In the genomic region with DNA sequence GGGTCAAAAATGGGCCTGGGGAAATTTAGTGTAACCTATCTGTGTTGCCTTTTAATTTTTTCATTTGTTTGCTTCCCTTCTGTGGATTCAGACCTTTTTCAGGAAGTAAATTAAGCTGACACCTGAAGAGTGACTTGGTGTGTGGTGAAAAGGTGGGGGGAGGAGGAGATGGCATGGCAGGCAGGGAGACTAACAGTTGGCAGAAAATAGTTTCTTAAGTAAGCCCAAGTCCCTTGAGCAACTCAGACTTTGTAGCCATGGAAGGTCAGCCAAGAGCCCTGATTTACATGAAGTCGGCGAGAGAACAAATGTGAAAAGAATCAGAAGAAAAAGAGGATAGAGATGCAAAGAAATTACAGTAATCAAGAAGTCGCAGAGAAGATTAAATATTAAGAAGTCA, we compare ENCODE assay signal across 1 cellular context.
TF ChIP-seq lines count a peak whose summit lies in the region.

No MANE protein-coding gene starts in this region.

TF ChIP-seq in H1, 55 proteins besides CTCF, POLR2A, EP300 and RAD21 (continued from another document):
- TF ChIP-seq, protein P1, sequence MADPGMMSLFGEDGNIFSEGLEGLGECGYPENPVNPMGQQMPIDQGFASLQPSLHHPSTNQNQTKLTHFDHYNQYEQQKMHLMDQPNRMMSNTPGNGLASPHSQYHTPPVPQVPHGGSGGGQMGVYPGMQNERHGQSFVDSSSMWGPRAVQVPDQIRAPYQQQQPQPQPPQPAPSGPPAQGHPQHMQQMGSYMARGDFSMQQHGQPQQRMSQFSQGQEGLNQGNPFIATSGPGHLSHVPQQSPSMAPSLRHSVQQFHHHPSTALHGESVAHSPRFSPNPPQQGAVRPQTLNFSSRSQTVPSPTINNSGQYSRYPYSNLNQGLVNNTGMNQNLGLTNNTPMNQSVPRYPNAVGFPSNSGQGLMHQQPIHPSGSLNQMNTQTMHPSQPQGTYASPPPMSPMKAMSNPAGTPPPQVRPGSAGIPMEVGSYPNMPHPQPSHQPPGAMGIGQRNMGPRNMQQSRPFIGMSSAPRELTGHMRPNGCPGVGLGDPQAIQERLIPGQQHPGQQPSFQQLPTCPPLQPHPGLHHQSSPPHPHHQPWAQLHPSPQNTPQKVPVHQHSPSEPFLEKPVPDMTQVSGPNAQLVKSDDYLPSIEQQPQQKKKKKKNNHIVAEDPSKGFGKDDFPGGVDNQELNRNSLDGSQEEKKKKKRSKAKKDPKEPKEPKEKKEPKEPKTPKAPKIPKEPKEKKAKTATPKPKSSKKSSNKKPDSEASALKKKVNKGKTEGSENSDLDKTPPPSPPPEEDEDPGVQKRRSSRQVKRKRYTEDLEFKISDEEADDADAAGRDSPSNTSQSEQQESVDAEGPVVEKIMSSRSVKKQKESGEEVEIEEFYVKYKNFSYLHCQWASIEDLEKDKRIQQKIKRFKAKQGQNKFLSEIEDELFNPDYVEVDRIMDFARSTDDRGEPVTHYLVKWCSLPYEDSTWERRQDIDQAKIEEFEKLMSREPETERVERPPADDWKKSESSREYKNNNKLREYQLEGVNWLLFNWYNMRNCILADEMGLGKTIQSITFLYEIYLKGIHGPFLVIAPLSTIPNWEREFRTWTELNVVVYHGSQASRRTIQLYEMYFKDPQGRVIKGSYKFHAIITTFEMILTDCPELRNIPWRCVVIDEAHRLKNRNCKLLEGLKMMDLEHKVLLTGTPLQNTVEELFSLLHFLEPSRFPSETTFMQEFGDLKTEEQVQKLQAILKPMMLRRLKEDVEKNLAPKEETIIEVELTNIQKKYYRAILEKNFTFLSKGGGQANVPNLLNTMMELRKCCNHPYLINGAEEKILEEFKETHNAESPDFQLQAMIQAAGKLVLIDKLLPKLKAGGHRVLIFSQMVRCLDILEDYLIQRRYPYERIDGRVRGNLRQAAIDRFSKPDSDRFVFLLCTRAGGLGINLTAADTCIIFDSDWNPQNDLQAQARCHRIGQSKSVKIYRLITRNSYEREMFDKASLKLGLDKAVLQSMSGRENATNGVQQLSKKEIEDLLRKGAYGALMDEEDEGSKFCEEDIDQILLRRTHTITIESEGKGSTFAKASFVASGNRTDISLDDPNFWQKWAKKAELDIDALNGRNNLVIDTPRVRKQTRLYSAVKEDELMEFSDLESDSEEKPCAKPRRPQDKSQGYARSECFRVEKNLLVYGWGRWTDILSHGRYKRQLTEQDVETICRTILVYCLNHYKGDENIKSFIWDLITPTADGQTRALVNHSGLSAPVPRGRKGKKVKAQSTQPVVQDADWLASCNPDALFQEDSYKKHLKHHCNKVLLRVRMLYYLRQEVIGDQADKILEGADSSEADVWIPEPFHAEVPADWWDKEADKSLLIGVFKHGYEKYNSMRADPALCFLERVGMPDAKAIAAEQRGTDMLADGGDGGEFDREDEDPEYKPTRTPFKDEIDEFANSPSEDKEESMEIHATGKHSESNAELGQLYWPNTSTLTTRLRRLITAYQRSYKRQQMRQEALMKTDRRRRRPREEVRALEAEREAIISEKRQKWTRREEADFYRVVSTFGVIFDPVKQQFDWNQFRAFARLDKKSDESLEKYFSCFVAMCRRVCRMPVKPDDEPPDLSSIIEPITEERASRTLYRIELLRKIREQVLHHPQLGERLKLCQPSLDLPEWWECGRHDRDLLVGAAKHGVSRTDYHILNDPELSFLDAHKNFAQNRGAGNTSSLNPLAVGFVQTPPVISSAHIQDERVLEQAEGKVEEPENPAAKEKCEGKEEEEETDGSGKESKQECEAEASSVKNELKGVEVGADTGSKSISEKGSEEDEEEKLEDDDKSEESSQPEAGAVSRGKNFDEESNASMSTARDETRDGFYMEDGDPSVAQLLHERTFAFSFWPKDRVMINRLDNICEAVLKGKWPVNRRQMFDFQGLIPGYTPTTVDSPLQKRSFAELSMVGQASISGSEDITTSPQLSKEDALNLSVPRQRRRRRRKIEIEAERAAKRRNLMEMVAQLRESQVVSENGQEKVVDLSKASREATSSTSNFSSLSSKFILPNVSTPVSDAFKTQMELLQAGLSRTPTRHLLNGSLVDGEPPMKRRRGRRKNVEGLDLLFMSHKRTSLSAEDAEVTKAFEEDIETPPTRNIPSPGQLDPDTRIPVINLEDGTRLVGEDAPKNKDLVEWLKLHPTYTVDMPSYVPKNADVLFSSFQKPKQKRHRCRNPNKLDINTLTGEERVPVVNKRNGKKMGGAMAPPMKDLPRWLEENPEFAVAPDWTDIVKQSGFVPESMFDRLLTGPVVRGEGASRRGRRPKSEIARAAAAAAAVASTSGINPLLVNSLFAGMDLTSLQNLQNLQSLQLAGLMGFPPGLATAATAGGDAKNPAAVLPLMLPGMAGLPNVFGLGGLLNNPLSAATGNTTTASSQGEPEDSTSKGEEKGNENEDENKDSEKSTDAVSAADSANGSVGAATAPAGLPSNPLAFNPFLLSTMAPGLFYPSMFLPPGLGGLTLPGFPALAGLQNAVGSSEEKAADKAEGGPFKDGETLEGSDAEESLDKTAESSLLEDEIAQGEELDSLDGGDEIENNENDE (IDR thresholded peaks at IDR 0.05; ENCODE audit: insufficient replicate concordance, low read length): no peak
- TF ChIP-seq KDM1A (IDR thresholded peaks at IDR 0.05; ENCODE audit: borderline replicate concordance, low read length): no peak
- TF ChIP-seq YY1 (IDR thresholded peaks at IDR 0.05; ENCODE audit: low read depth, low read length): no peak
- no peak for TF ChIP-seq ZNF274 (IDR thresholded peaks at IDR 0.05; ENCODE audit: borderline replicate concordance, extremely low read depth, low read length)
- TF ChIP-seq CBX8 (IDR thresholded peaks at IDR 0.05; ENCODE audit: borderline replicate concordance, low read depth, low read length): no peak
- TF ChIP-seq SUZ12 (IDR thresholded peaks at IDR 0.05; ENCODE audit: low read length): no peak
- no peak for TF ChIP-seq SIRT6 (IDR thresholded peaks at IDR 0.05; ENCODE audit: low read length)
- TF ChIP-seq KDM5A (IDR thresholded peaks at IDR 0.05; ENCODE audit: low read length): no peak
- TF ChIP-seq SIN3A (conservative IDR thresholded peaks at IDR 0.05 in 1 of 2, IDR thresholded peaks at IDR 0.05 in 1 of 2; ENCODE audit: low read depth in 1 of 2, low read length in 2 of 2): no peak
- no peak for TF ChIP-seq BRCA1 (IDR thresholded peaks at IDR 0.05; ENCODE audit: low read depth, low read length)
- TF ChIP-seq HDAC2 (IDR thresholded peaks at IDR 0.05; ENCODE audit: borderline replicate concordance in 1 of 2, low read depth in 2 of 2, low read length in 2 of 2): no peak
- TF ChIP-seq BCL11A (IDR thresholded peaks at IDR 0.05; ENCODE audit: low read depth in 2 of 2, low read length in 2 of 2): no peak
